1 cellular context compared by ENCODE assay signal in genomic region chr16:89363621-89364393, GRCh38.
TF ChIP-seq lines count a peak whose summit lies in the region.

No MANE protein-coding gene starts in this region.

TF ChIP-seq in HEK293, 187 proteins besides CTCF, POLR2A, EP300 and RAD21 (continued from another document and continues in another):
- TF ChIP-seq PBX3 (CRISPR knock-in tag; IDR thresholded peaks at IDR 0.05) = no peak
- no peak for TF ChIP-seq ZNF157 (tag by site-specific recombination; IDR thresholded peaks at IDR 0.05)
- no peak for TF ChIP-seq ZEB2 (tag by site-specific recombination; IDR thresholded peaks at IDR 0.05)
- no peak for TF ChIP-seq ZNF248 (tag by site-specific recombination; IDR thresholded peaks at IDR 0.05)
- 0 out of 2 replicates have a peak, but pooled peaks have one; percentile 17 for TF ChIP-seq KLF1 (tag by site-specific recombination; IDR thresholded peaks at IDR 0.05)
- no peak for TF ChIP-seq ZNF792 (tag by site-specific recombination; IDR thresholded peaks at IDR 0.05)
- TF ChIP-seq ZNF416 (tag by site-specific recombination; IDR thresholded peaks at IDR 0.05) = no peak
- no peak for TF ChIP-seq ZNF544 (tag by site-specific recombination; IDR thresholded peaks at IDR 0.05)
- TF ChIP-seq ZBTB6 (tag by site-specific recombination; IDR thresholded peaks at IDR 0.05) = no peak
- no peak for TF ChIP-seq ZNF561 (tag by site-specific recombination; IDR thresholded peaks at IDR 0.05; ENCODE audit: borderline replicate concordance)
- 0 out of 2 replicates have a peak, but pooled peaks have one; percentile 34 for TF ChIP-seq ZNF2 (tag by site-specific recombination; IDR thresholded peaks at IDR 0.05)
- 0 out of 2 replicates have a peak, but pooled peaks have one; percentile 44 for TF ChIP-seq ZNF580 (tag by site-specific recombination; IDR thresholded peaks at IDR 0.05)
- no peak for TF ChIP-seq GLIS1 (tag by site-specific recombination; IDR thresholded peaks at IDR 0.05)
- no peak for TF ChIP-seq ATF2 (tag by site-specific recombination; IDR thresholded peaks at IDR 0.05; ENCODE audit: low read depth)
- no peak for TF ChIP-seq ZNF596 (tag by site-specific recombination; IDR thresholded peaks at IDR 0.05)
- no peak for TF ChIP-seq ZNF677 (tag by site-specific recombination; IDR thresholded peaks at IDR 0.05)
- TF ChIP-seq ZNF600 (tag by site-specific recombination; IDR thresholded peaks at IDR 0.05) = peak; percentile 97
- no peak for TF ChIP-seq ZNF514 (tag by site-specific recombination; IDR thresholded peaks at IDR 0.05)
- no peak for TF ChIP-seq BCL11B (tag by site-specific recombination; IDR thresholded peaks at IDR 0.05; ENCODE audit: low read depth)
- no peak for TF ChIP-seq ZNF501 (tag by site-specific recombination; IDR thresholded peaks at IDR 0.05)
- TF ChIP-seq HIC1 (tag by site-specific recombination; IDR thresholded peaks at IDR 0.05) = peak; percentile 43
- no peak for TF ChIP-seq ZNF19 (tag by site-specific recombination; IDR thresholded peaks at IDR 0.05; ENCODE audit: low read depth)
- no peak for TF ChIP-seq ZNF837 (tag by site-specific recombination; IDR thresholded peaks at IDR 0.05)
- no peak for TF ChIP-seq ZNF169 (tag by site-specific recombination; IDR thresholded peaks at IDR 0.05)
- peak; percentile 41; the same call in 1 of the 2 replicates for TF ChIP-seq KLF9 (tag by site-specific recombination; IDR thresholded peaks at IDR 0.05; ENCODE audit: low read depth)
- TF ChIP-seq ZNF660 (tag by site-specific recombination; IDR thresholded peaks at IDR 0.05) = peak; percentile 36; the same call in 1 of the 2 replicates
- TF ChIP-seq ZNF140 (tag by site-specific recombination; IDR thresholded peaks at IDR 0.05) = no peak
- 0 out of 2 replicates have a peak, but pooled peaks have one; percentile 26 for TF ChIP-seq PRDM10 (tag by site-specific recombination; IDR thresholded peaks at IDR 0.05)
- TF ChIP-seq SCRT1 (tag by site-specific recombination; IDR thresholded peaks at IDR 0.05; ENCODE audit: borderline replicate concordance) = peak; percentile 80
- TF ChIP-seq REPIN1 (tag by site-specific recombination; IDR thresholded peaks at IDR 0.05; ENCODE audit: low read depth) = no peak
- TF ChIP-seq KLF16 (tag by site-specific recombination; IDR thresholded peaks at IDR 0.05) = no peak
- TF ChIP-seq ZBTB1 (tag by site-specific recombination; IDR thresholded peaks at IDR 0.05) = no peak
- TF ChIP-seq ZBTB10 (tag by site-specific recombination; IDR thresholded peaks at IDR 0.05) = no peak
- no peak for TF ChIP-seq ZNF148 (tag by site-specific recombination; IDR thresholded peaks at IDR 0.05; ENCODE audit: borderline replicate concordance)
- TF ChIP-seq ZNF670 (tag by site-specific recombination; IDR thresholded peaks at IDR 0.05; ENCODE audit: low read depth) = no peak
- TF ChIP-seq ZNF664 (tag by site-specific recombination; IDR thresholded peaks at IDR 0.05) = no peak
- no peak; the same call in 1 of the 2 replicates for TF ChIP-seq ZNF76 (tag by site-specific recombination; IDR thresholded peaks at IDR 0.05; ENCODE audit: borderline replicate concordance, low read depth)
- no peak for TF ChIP-seq ZNF18 (tag by site-specific recombination; IDR thresholded peaks at IDR 0.05)
- no peak for TF ChIP-seq ZNF785 (tag by site-specific recombination; IDR thresholded peaks at IDR 0.05)
- no peak for TF ChIP-seq ZNF654 (tag by site-specific recombination; IDR thresholded peaks at IDR 0.05; ENCODE audit: low read depth)
- no peak for TF ChIP-seq ZNF704 (tag by site-specific recombination; IDR thresholded peaks at IDR 0.05)
- no peak for TF ChIP-seq ZNF341 (tag by site-specific recombination; IDR thresholded peaks at IDR 0.05; ENCODE audit: low read depth)
- no peak for TF ChIP-seq ZBTB48 (tag by site-specific recombination; IDR thresholded peaks at IDR 0.05)
- no peak for TF ChIP-seq ZBTB7A (tag by site-specific recombination; IDR thresholded peaks at IDR 0.05; ENCODE audit: low read depth)
- TF ChIP-seq ZNF433 (tag by site-specific recombination; IDR thresholded peaks at IDR 0.05; ENCODE audit: low read depth) = no peak
- no peak for TF ChIP-seq ZNF184 (tag by site-specific recombination; IDR thresholded peaks at IDR 0.05)
